Comparison of ENCODE assay signal across 17 cellular contexts in the genomic region with DNA sequence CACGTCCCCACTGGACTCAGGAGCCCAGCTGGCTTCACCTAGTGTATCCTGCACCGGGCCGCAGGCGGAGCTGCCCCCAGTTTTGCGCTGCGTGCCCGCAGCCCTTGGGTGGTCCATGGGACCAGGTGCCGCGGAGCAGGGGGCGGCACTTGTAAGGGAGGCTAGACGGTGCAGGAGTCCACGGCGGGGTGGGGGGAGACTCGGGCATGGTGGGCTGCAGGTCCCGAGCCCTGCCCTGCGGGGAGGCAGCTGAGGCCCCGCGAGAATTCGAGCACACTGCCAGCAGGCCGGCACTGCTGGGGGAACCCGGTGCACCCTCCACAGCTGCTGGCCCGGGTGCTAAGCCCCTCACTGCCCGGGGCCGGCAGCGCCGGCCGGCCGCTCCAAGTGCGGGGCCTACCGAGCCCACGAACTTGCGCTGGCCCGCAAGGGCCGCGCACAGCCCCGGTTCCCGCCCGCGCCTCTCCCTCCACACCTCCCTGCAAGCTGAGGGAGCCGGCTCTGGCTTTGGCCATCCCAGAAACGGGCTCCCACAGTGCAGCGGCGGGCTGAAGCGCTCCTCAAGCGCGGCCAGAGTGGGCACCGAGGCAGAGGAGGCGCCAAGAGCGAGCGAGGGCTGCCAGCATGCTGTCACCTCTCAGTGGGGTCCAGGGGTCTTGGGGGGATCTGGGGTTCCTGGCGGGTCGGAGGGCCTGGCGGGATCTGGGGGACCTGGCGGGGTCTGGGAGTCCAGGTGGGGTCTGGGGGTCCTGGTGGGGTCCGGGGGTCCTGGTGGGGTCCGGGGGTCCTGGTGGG.
DNase-seq lines count a peak whose midpoint lies in the region; ATAC-seq and TF ChIP-seq lines count a peak whose summit lies in the region.
"Had no signal": no experiment of that assay in that cellular context is flagged by ENCODE, and none has a peak within 500 bp of the region (broad histone marks: within the 10 kb centered on the region; RNA-seq: fewer than 3 reads in every experiment).

No MANE protein-coding gene starts in this region.

- H2AFZ ChIP-seq in DND-41 (ENCODE audit: low read depth, low read length) (no peak overlapping the region), PC-9 (no peak overlapping the region)

- TF ChIP-seq EP300 in esophagus muscularis mucosa (IDR thresholded peaks at IDR 0.05): no peak

- H3K4me3 ChIP-seq in DND-41 (ENCODE audit: low read depth in 1 of 2, low read length in 2 of 2): no peak overlapping the region
- no peak overlapping the region for H3K4me3 ChIP-seq in esophagus muscularis mucosa
- no peak overlapping the region for H3K4me3 ChIP-seq in lower lobe of right lung
- no peak overlapping the region for H3K4me3 ChIP-seq in PC-9

- peaks cover 21% of the 10 kb centered on the region for H3K79me2 ChIP-seq in DND-41 (ENCODE audit: insufficient read depth, low read length)
- H3K79me2 ChIP-seq in PC-9 (ENCODE audit: low read depth): no peaks in the 10 kb centered on the region

- intact Hi-C loops in esophagus muscularis mucosa (cut with DNase I) (no loop called here), lower lobe of right lung (cut with DNase I) (no loop called here), MCF 10A (cut with micrococcal nuclease) (no loop called here), PC-9 (cut with micrococcal nuclease; ENCODE audit: unreplicated experiment) (no loop called here)

- no peak overlapping the region for H3K27ac Mint-ChIP-seq in stimulated activated memory B cell treated with anti-CD40 and anti-IgM and Interleukin-4, amounts not matched to agents 10 μg/mL and 1 μg/mL and 100 μg/mL, for 72 hours
- no peak overlapping the region for H3K27ac Mint-ChIP-seq in MCF 10A (ENCODE audit: low read depth, unreplicated experiment)
- H3K27ac Mint-ChIP-seq: CD14-positive monocyte; CD8-positive, alpha-beta T cell; HFFc6 had no signal

- ATAC-seq in DND-41 (ENCODE audit: insufficient read depth, low read depth) (no peak), lower lobe of right lung (no peak)
- peak; percentile 35 for ATAC-seq in stimulated activated memory B cell treated with anti-CD40 and anti-IgM and Interleukin-4, amounts not matched to agents 10 μg/mL and 1 μg/mL and 100 μg/mL, for 72 hours
- ATAC-seq: CD8-positive, alpha-beta T cell had no signal

- no peaks in the 10 kb centered on the region for H3K4me1 Mint-ChIP-seq in stimulated activated memory B cell treated with anti-CD40 and anti-IgM and Interleukin-4, amounts not matched to agents 10 μg/mL and 1 μg/mL and 100 μg/mL, for 72 hours
- H3K4me1 Mint-ChIP-seq in MCF 10A (ENCODE audit: insufficient read depth, unreplicated experiment): no peaks in the 10 kb centered on the region
- H3K4me1 Mint-ChIP-seq: CD14-positive monocyte had no signal

- H3K4me2 ChIP-seq in DND-41 (ENCODE audit: insufficient read depth, low read length) (no peak overlapping the region), PC-9 (no peak overlapping the region)

- H3K9ac ChIP-seq in DND-41 (ENCODE audit: low read depth, low read length): no peak overlapping the region

- BruUV-seq in MCF 10A (replicated peaks; lab: Mats Ljungman, UMichigan): no TSS peak
- BruUV-seq in PC-9 (replicated peaks; lab: Mats Ljungman, UMichigan): no TSS peak

- POLR2A ChIA-PET in MCF 10A (lab: Yijun Ruan, JAX) (interaction anchor here (1.1 kb wide), 1 partner anchor 10 kb away, joined by 5 read pairs; no protein-coding TSS in a partner anchor), PC-9 (lab: Charles Lee; ENCODE audit: unreplicated experiment) (no interaction called here)

- H3K27ac ChIP-seq in DND-41 (ENCODE audit: low read length) (no peak overlapping the region; the same call in 1 of the 2 replicates), esophagus muscularis mucosa (replicated peaks in 1 of 4) (no peak overlapping the region), lower lobe of right lung (no peak overlapping the region), PC-9 (no peak overlapping the region)
- H3K27ac ChIP-seq: 22Rv1 had no signal

- no peaks in the 10 kb centered on the region for H4K20me1 ChIP-seq in DND-41 (ENCODE audit: insufficient read depth, low read length)
- H4K20me1 ChIP-seq in PC-9 (ENCODE audit: insufficient read depth): peaks cover 8% of the 10 kb centered on the region; the same call in 1 of the 2 replicates

- H3K9me3 Mint-ChIP-seq in stimulated activated memory B cell treated with anti-CD40 and anti-IgM and Interleukin-4, amounts not matched to agents 10 μg/mL and 1 μg/mL and 100 μg/mL, for 72 hours: no peaks in the 10 kb centered on the region
- H3K9me3 Mint-ChIP-seq in MCF 10A (ENCODE audit: unreplicated experiment): no peaks in the 10 kb centered on the region
- H3K9me3 Mint-ChIP-seq: CD8-positive, alpha-beta T cell had no signal

- no peaks in the 10 kb centered on the region for H3K4me1 ChIP-seq in DND-41 (ENCODE audit: insufficient read depth, low read length)
- H3K4me1 ChIP-seq in esophagus muscularis mucosa: peaks cover 0 to 17% (median 12%) of the 10 kb centered on the region in 4 donors
- peaks cover 7% of the 10 kb centered on the region for H3K4me1 ChIP-seq in lower lobe of right lung
- no peaks in the 10 kb centered on the region for H3K4me1 ChIP-seq in PC-9 (replicated peaks; ENCODE audit: insufficient read depth)

- no peaks in the 10 kb centered on the region for H3K27me3 Mint-ChIP-seq in stimulated activated memory B cell treated with anti-CD40 and anti-IgM and Interleukin-4, amounts not matched to agents 10 μg/mL and 1 μg/mL and 100 μg/mL, for 72 hours
- no peaks in the 10 kb centered on the region for H3K27me3 Mint-ChIP-seq in MCF 10A (ENCODE audit: insufficient read depth, unreplicated experiment)

- no peaks in the 10 kb centered on the region for H3K36me3 Mint-ChIP-seq in stimulated activated memory B cell treated with anti-CD40 and anti-IgM and Interleukin-4, amounts not matched to agents 10 μg/mL and 1 μg/mL and 100 μg/mL, for 72 hours
- H3K36me3 Mint-ChIP-seq in MCF 10A (ENCODE audit: insufficient read depth, unreplicated experiment): no peaks in the 10 kb centered on the region
- H3K36me3 Mint-ChIP-seq: CD14-positive monocyte; CD8-positive, alpha-beta T cell had no signal

- no peaks in the 10 kb centered on the region for H3K27me3 ChIP-seq in DND-41 (ENCODE audit: insufficient read depth, low read length, poor library complexity)
- peaks cover 0 to 5% (median 0%) of the 10 kb centered on the region in 4 donors for H3K27me3 ChIP-seq in esophagus muscularis mucosa
- H3K27me3 ChIP-seq in lower lobe of right lung (ENCODE audit: low read depth): peaks cover 13% of the 10 kb centered on the region
- H3K27me3 ChIP-seq in PC-9 (ENCODE audit: insufficient read depth, low read depth): peaks cover 73% of the 10 kb centered on the region

- no peaks in the 10 kb centered on the region for H3K9me2 ChIP-seq in PC-9 (ENCODE audit: insufficient read depth)

- H3K9me3 ChIP-seq in DND-41 (ENCODE audit: insufficient read depth, low read length, severe bottlenecking) (no peaks in the 10 kb centered on the region), esophagus muscularis mucosa (no peaks in the 10 kb centered on the region), lower lobe of right lung (no peaks in the 10 kb centered on the region), PC-9 (ENCODE audit: insufficient read depth, low read depth) (no peaks in the 10 kb centered on the region)

- no peak overlapping the region for H3K4me3 Mint-ChIP-seq in stimulated activated memory B cell treated with anti-CD40 and anti-IgM and Interleukin-4, amounts not matched to agents 10 μg/mL and 1 μg/mL and 100 μg/mL, for 72 hours
- no peak overlapping the region for H3K4me3 Mint-ChIP-seq in MCF 10A (ENCODE audit: unreplicated experiment)
- H3K4me3 Mint-ChIP-seq: CD14-positive monocyte; CD8-positive, alpha-beta T cell; HFFc6 had no signal

- WGBS in esophagus muscularis mucosa: 94% methylated on average over 32 of the region's 56 CpGs

- DNase-seq in activated CD4-positive, CD25-positive, alpha-beta regulatory T cell treated with anti-CD3 and anti-CD28 coated beads, Interleukin-2, amount 50 U/mL, for 72 hours: peak; percentile 12
- DNase-seq in activated CD4-positive, CD25-positive, alpha-beta regulatory T cell (lab: John Stamatoyannopoulos, UW): no peak
- DNase-seq in DND-41: peak; percentile 3
- peak; percentile 82 for DNase-seq in esophagus muscularis mucosa (ENCODE audit: extremely low spot score)
- DNase-seq in lower lobe of right lung: no peak
- DNase-seq in MCF 10A (ENCODE audit: unreplicated experiment): no peak
- DNase-seq in PC-9: no peak
- DNase-seq: CD8-positive, alpha-beta T cell; COR-L47; DMS153; DMS79 treated with DMSO at 0.1 percent for 48 hours; GDM1; HCEC 1CT; HFFc6 had no signal

- TF ChIP-seq CTCF in DND-41 (IDR thresholded peaks at IDR 0.05; ENCODE audit: borderline replicate concordance, extremely low read depth, low read length, poor library complexity, severe bottlenecking): no peak
- no peak for TF ChIP-seq CTCF in esophagus muscularis mucosa (IDR thresholded peaks at IDR 0.05)
- TF ChIP-seq CTCF in lower lobe of right lung (IDR thresholded peaks at IDR 0.05): no peak
- no peak for TF ChIP-seq CTCF in MCF 10A (IDR thresholded peaks at IDR 0.05; ENCODE audit: unreplicated experiment)
- TF ChIP-seq CTCF in PC-9 (conservative IDR thresholded peaks at IDR 0.05): no peak

- H3K36me3 ChIP-seq in DND-41 (ENCODE audit: insufficient read depth, low read length) (peaks cover 45% of the 10 kb centered on the region), esophagus muscularis mucosa (no peaks in the 10 kb centered on the region), lower lobe of right lung (no peaks in the 10 kb centered on the region), PC-9 (ENCODE audit: low read depth) (no peaks in the 10 kb centered on the region)

- no peak for TF ChIP-seq POLR2A in esophagus muscularis mucosa (IDR thresholded peaks at IDR 0.05; ENCODE audit: low read depth)

- CTCF ChIA-PET in MCF 10A (lab: Yijun Ruan, JAX) (no interaction called here), PC-9 (lab: Charles Lee) (no interaction called here)

- H3F3A ChIP-seq in PC-9 (ENCODE audit: insufficient read depth, low read depth): no peaks in the 10 kb centered on the region

Comparison
In these comparisons a context has a peak if more than half of its experiments do, and no peak if none do; other contexts are left out.
1. DNase-seq: peak in activated CD4-positive, CD25-positive, alpha-beta regulatory T cell treated with anti-CD3 and anti-CD28 coated beads, Interleukin-2, amount 50 U/mL, for 72 hours (single experiment), DND-41 (single experiment) and esophagus muscularis mucosa (single experiment); none in activated CD4-positive, CD25-positive, alpha-beta regulatory T cell (0 of 4), lower lobe of right lung (single experiment), MCF 10A (single experiment) and PC-9 (0 of 2).